15 cellular contexts compared by ENCODE assay signal in genomic region chr19:18676692-18677091, GRCh38. TPM values are rescaled to one million over a fixed set of nuclear protein-coding genes. Genes with fewer than 3 reads are reported as not detected.
DNase-seq lines count a peak whose midpoint lies in the region; ATAC-seq and TF ChIP-seq lines count a peak whose summit lies in the region.
"Had no signal": no experiment of that assay in that cellular context is flagged by ENCODE, and none has a peak within 500 bp of the region (broad histone marks: within the 10 kb centered on the region; RNA-seq: fewer than 3 reads in every experiment).

No MANE protein-coding gene starts in this region.

- WGBS in mesenchymal stem cell, result 84% methylated on average over 7 of the region's 7 CpGs

- H3K27me3 Mint-ChIP-seq in stimulated activated naive B cell treated with anti-CD40 and anti-IgM and Interleukin-4, amounts not matched to agents 10 μg/mL and 1 μg/mL and 100 μg/mL, for 72 hours, result no peaks in the 10 kb centered on the region
- H3K27me3 Mint-ChIP-seq: CD4-positive, alpha-beta memory T cell had no signal

- intact Hi-C loops in breast epithelium (cut with DNase I; ENCODE audit: low total_unique reads), result no loop called here

- peaks cover 0 to 14% (median 10%) of the 10 kb centered on the region in 11 experiments; a peak in 16 of 22 replicates for H4K20me1 ChIP-seq in BLaER1 treated with 17β-estradiol and CSF1 and Interleukin-3, amounts not matched to agents 10 nM and 100 nM

- no peak overlapping the region for H2AK5ac ChIP-seq in mesenchymal stem cell (ENCODE audit: low read length, severe bottlenecking)

- H3K4me1 ChIP-seq in BLaER1 treated with 17β-estradiol and CSF1 and Interleukin-3, amounts not matched to agents 10 nM and 100 nM, result peaks cover 37 to 79% (median 60%) of the 10 kb centered on the region in 10 experiments
- peaks cover 13% of the 10 kb centered on the region for H3K4me1 ChIP-seq in mesenchymal stem cell (ENCODE audit: control insufficient read depth, insufficient read depth, low read depth, low read length)
- H3K4me1 ChIP-seq in breast epithelium, result no peaks in the 10 kb centered on the region

- CTCF ChIA-PET in RWPE1 (lab: Yijun Ruan, JAX), result no interaction called here

- H4K8ac ChIP-seq in mesenchymal stem cell (ENCODE audit: low read length), result no peak overlapping the region

- peak overlapping the region in 3 of 11 experiments; percentile 37 to 69 (median 59); a peak in 2 of 22 replicates for H3K9ac ChIP-seq in BLaER1 treated with 17β-estradiol and CSF1 and Interleukin-3, amounts not matched to agents 10 nM and 100 nM
- H3K9ac ChIP-seq in mesenchymal stem cell (ENCODE audit: low read length), result no peak overlapping the region

- H3K4me3 Mint-ChIP-seq in stimulated activated naive B cell treated with anti-CD40 and anti-IgM and Interleukin-4, amounts not matched to agents 10 μg/mL and 1 μg/mL and 100 μg/mL, for 72 hours, result no peak overlapping the region
- H3K4me3 Mint-ChIP-seq: B cell; CD4-positive, alpha-beta memory T cell had no signal

- peaks cover under 1 to 7% of the 10 kb centered on the region in 2 donors for H3K36me3 Mint-ChIP-seq in stimulated activated naive B cell treated with anti-CD40 and anti-IgM and Interleukin-4, amounts not matched to agents 10 μg/mL and 1 μg/mL and 100 μg/mL, for 72 hours
- H3K36me3 Mint-ChIP-seq: IgD-negative memory B cell had no signal

- peak overlapping the region in 1 of 2 experiments; percentile 5 for H3K4ac ChIP-seq in mesenchymal stem cell (ENCODE audit: low read depth in 1 of 2, low read length in 2 of 2)

- H2BK15ac ChIP-seq in mesenchymal stem cell (ENCODE audit: low read depth, poor library complexity, severe bottlenecking), result peak overlapping the region; percentile 90

- no peaks in the 10 kb centered on the region for H3K36me3 ChIP-seq in BLaER1 treated with 17β-estradiol and CSF1 and Interleukin-3, amounts not matched to agents 10 nM and 100 nM
- H3K36me3 ChIP-seq in mesenchymal stem cell (ENCODE audit: control insufficient read depth in 1 of 2, insufficient read depth in 2 of 2, low read depth in 1 of 2, low read length in 2 of 2) (peaks cover 0 to 7% of the 10 kb centered on the region in 2 experiments), breast epithelium (no peaks in the 10 kb centered on the region)

- H2AFZ ChIP-seq in mesenchymal stem cell (ENCODE audit: low read depth, low read length), result no peak overlapping the region

- no peak for DNase-seq in RWPE1 (ENCODE audit: low spot score)
- DNase-seq in mesenchymal stem cell, result no peak
- DNase-seq in stimulated activated naive B cell treated with anti-CD40 and anti-IgM and Interleukin-4, amounts not matched to agents 10 μg/mL and 1 μg/mL and 100 μg/mL, for 72 hours, result no peak
- no peak for DNase-seq in breast epithelium (ENCODE audit: low spot score in 2 of 2)
- DNase-seq in activated CD4-positive, alpha-beta T cell treated with anti-CD3 and anti-CD28 coated beads for 48 hours, result no peak
- DNase-seq: Caco-2; CD4-positive, alpha-beta memory T cell; DMS53; GF-D8; HCEC 1CT had no signal

- no peak overlapping the region for H3K23ac ChIP-seq in mesenchymal stem cell (ENCODE audit: low read length in 2 of 2)

- H3K18ac ChIP-seq in mesenchymal stem cell (ENCODE audit: low read depth in 1 of 2, low read length in 2 of 2), result peak overlapping the region in 1 of 2 experiments; percentile 71

- H3K79me1 ChIP-seq in mesenchymal stem cell (replicated peaks; ENCODE audit: low read length, poor library complexity, severe bottlenecking), result no peaks in the 10 kb centered on the region

- POLR2A ChIA-PET in RWPE1 (lab: Yijun Ruan, JAX; ENCODE audit: low non-redundant PET), result no interaction called here

- H3K27me3 ChIP-seq in BLaER1 treated with 17β-estradiol and CSF1 and Interleukin-3, amounts not matched to agents 10 nM and 100 nM, result peaks cover 0 to 10% (median 3%) of the 10 kb centered on the region in 11 experiments; a peak in 7 of 22 replicates
- H3K27me3 ChIP-seq in mesenchymal stem cell (ENCODE audit: control insufficient read depth in 1 of 2, insufficient read depth in 1 of 2, low read length in 2 of 2) (no peaks in the 10 kb centered on the region), breast epithelium (no peaks in the 10 kb centered on the region)

- peak overlapping the region in 7 of 11 experiments; percentile 67 to 83 (median 79); a peak in 9 of 22 replicates for H3K27ac ChIP-seq in BLaER1 treated with 17β-estradiol and CSF1 and Interleukin-3, amounts not matched to agents 10 nM and 100 nM
- H3K27ac ChIP-seq in RWPE1 (peak overlapping the region; percentile 92), mesenchymal stem cell (ENCODE audit: low read length, poor library complexity, severe bottlenecking) (no peak overlapping the region), breast epithelium (no peak overlapping the region)
- H3K27ac ChIP-seq: C4-2B had no signal

- H3K14ac ChIP-seq in mesenchymal stem cell (ENCODE audit: low read length in 2 of 2), result no peak overlapping the region

- H2BK12ac ChIP-seq in mesenchymal stem cell (ENCODE audit: low read length in 2 of 2), result peak overlapping the region; percentile 84 to 93

- TF ChIP-seq POLR2A in breast epithelium (IDR thresholded peaks at IDR 0.05), result no peak

- peak overlapping the region; percentile 62 for H3K27ac Mint-ChIP-seq in stimulated activated naive B cell treated with anti-CD40 and anti-IgM and Interleukin-4, amounts not matched to agents 10 μg/mL and 1 μg/mL and 100 μg/mL, for 72 hours
- H3K27ac Mint-ChIP-seq: B cell; CD4-positive, alpha-beta memory T cell had no signal

- H3K4me1 Mint-ChIP-seq in stimulated activated naive B cell treated with anti-CD40 and anti-IgM and Interleukin-4, amounts not matched to agents 10 μg/mL and 1 μg/mL and 100 μg/mL, for 72 hours, result peaks cover 3 to 4% of the 10 kb centered on the region in 2 donors
- H3K4me1 Mint-ChIP-seq: B cell; CD4-positive, alpha-beta memory T cell had no signal

- no peak overlapping the region for H2BK5ac ChIP-seq in mesenchymal stem cell (ENCODE audit: low read depth, low read length, poor library complexity, severe bottlenecking)

- no peak overlapping the region for H3K4me3 ChIP-seq in BLaER1 treated with 17β-estradiol and CSF1 and Interleukin-3, amounts not matched to agents 10 nM and 100 nM
- H3K4me3 ChIP-seq in mesenchymal stem cell (ENCODE audit: insufficient read depth in 1 of 2, low read depth in 1 of 2, low read length in 2 of 2), result no peak overlapping the region
- no peak overlapping the region for H3K4me3 ChIP-seq in breast epithelium

- no peaks in the 10 kb centered on the region for H3K9me3 ChIP-seq in BLaER1 treated with 17β-estradiol and CSF1 and Interleukin-3, amounts not matched to agents 10 nM and 100 nM (replicated peaks in 1 of 11)
- no peaks in the 10 kb centered on the region for H3K9me3 ChIP-seq in mesenchymal stem cell (ENCODE audit: control insufficient read depth, low read length)
- H3K9me3 ChIP-seq in breast epithelium, result no peaks in the 10 kb centered on the region
- H3K9me3 ChIP-seq: Caco-2 had no signal

- H2BK120ac ChIP-seq in mesenchymal stem cell (ENCODE audit: low read depth, low read length), result no peak overlapping the region

- TF ChIP-seq CTCF in RWPE1 (conservative IDR thresholded peaks at IDR 0.05; ENCODE audit: low read depth) (no peak), breast epithelium (IDR thresholded peaks at IDR 0.05) (no peak)

- no peak for ATAC-seq in stimulated activated naive B cell treated with anti-CD40 and anti-IgM and Interleukin-4, amounts not matched to agents 10 μg/mL and 1 μg/mL and 100 μg/mL, for 72 hours (replicated peaks)
- ATAC-seq in GM19023 (IDR thresholded peaks at IDR 0.05; ENCODE audit: unreplicated experiment), result no peak

- no peaks in the 10 kb centered on the region for H3K9me3 Mint-ChIP-seq in stimulated activated naive B cell treated with anti-CD40 and anti-IgM and Interleukin-4, amounts not matched to agents 10 μg/mL and 1 μg/mL and 100 μg/mL, for 72 hours
- H3K9me3 Mint-ChIP-seq: CD4-positive, alpha-beta memory T cell; IgD-negative memory B cell had no signal

- peak overlapping the region in 8 of 11 experiments; percentile 75 to 92 (median 86); a peak in 14 of 22 replicates for H3K4me2 ChIP-seq in BLaER1 treated with 17β-estradiol and CSF1 and Interleukin-3, amounts not matched to agents 10 nM and 100 nM
- H3K4me2 ChIP-seq in mesenchymal stem cell (ENCODE audit: low read length, poor library complexity, severe bottlenecking), result no peak overlapping the region

- no peak overlapping the region for H4K91ac ChIP-seq in mesenchymal stem cell (ENCODE audit: low read length)

RNA-seq across cellular contexts. Expression of gene CRTC1, which starts 6.8 kb away (rescaled TPM):
- 9.9 TPM for polyA plus RNA-seq in mesenchymal stem cell (2013, experiment 1 of 2)
- 9.4 TPM for polyA plus RNA-seq in mesenchymal stem cell (2013, experiment 2 of 2)
- 1 to 10 TPM; 4.8 to 6.1 (median 5.9) TPM for total RNA-seq in breast epithelium

RNA-seq across cellular contexts. Expression of gene KLHL26, which starts 39.9 kb away (rescaled TPM):
- 2.6 TPM for polyA plus RNA-seq in mesenchymal stem cell (2013, experiment 1 of 2)
- polyA plus RNA-seq in mesenchymal stem cell (2013, experiment 2 of 2), result 2.9 TPM
- total RNA-seq in breast epithelium, result 10 to 100 TPM in 2 of 3 donors, 1 to 10 TPM in 1; 7.0 to 18.1 (median 14.7) TPM

Comparison
In these comparisons a context has a peak if more than half of its experiments do, and no peak if none do; other contexts are left out.
1. H3K27ac ChIP-seq: peak in BLaER1 treated with 17β-estradiol and CSF1 and Interleukin-3, amounts not matched to agents 10 nM and 100 nM (7 of 11) and RWPE1 (single experiment); none in mesenchymal stem cell (single experiment) and breast epithelium (0 of 2).